7 cellular contexts compared by ENCODE assay signal in genomic region chr10:87119029-87119428, GRCh38. TPM values are rescaled to one million over a fixed set of nuclear protein-coding genes. Genes with fewer than 3 reads are reported as not detected.
DNase-seq lines count a peak whose midpoint lies in the region; ATAC-seq, FAIRE-seq and TF ChIP-seq lines count a peak whose summit lies in the region.
"Not testable (repeated sequence)": the region's sequence is repeated elsewhere in the genome, so short reads cannot be mapped to it uniquely, and the experiment has no call there.

No MANE protein-coding gene starts in this region.

- ATAC-seq in A549, result not testable (repeated sequence)
- peak; percentile 64 for ATAC-seq in esophagus mucosa
- peak; percentile 60 for ATAC-seq in left lobe of liver
- peak in 3 of 4 donors; percentile 36 to 57 (median 45) for ATAC-seq in right lobe of liver
- ATAC-seq in pancreas, result peak; percentile 32 to 60 (median 54)

- FAIRE-seq in A549 (lab: Jason Lieb, UNC); pancreas (lab: Jason Lieb, UNC): not testable (repeated sequence)
- FAIRE-seq in RCC 7860 (lab: Jason Lieb, UNC), result peak; percentile 49

- TF ChIP-seq RAD21 in A549 (conservative IDR thresholded peaks at IDR 0.05 in 1 of 2, IDR thresholded peaks at IDR 0.05 in 1 of 2), result not testable (repeated sequence)

- H3K27me3 ChIP-seq in right lobe of liver, pancreas: not testable (repeated sequence)

- intact Hi-C loops in right lobe of liver (cut with DNase I); pancreas (cut with DNase I): not testable (repeated sequence)

- not testable (repeated sequence) for H3K36me3 ChIP-seq in right lobe of liver, pancreas

- CTCF ChIA-PET in A549 (lab: Yijun Ruan, JAX), result not testable (repeated sequence)

- not testable (repeated sequence) for H3K27ac ChIP-seq in A549, right lobe of liver, pancreas
- H3K27ac ChIP-seq in VCaP, result peak overlapping the region; percentile 42

- not testable (repeated sequence) for H3K4me2 ChIP-seq in A549

- TF ChIP-seq CTCF in A549 (IDR thresholded peaks at IDR 0.05); VCaP (conservative IDR thresholded peaks at IDR 0.05); right lobe of liver (IDR thresholded peaks at IDR 0.05); pancreas (IDR thresholded peaks at IDR 0.05): not testable (repeated sequence)

- H3K9me3 ChIP-seq in A549, right lobe of liver, pancreas: not testable (repeated sequence)

- H3K4me1 ChIP-seq in A549, right lobe of liver, pancreas: not testable (repeated sequence)

- POLR2A ChIA-PET in A549 (lab: Yijun Ruan, JAX), result not testable (repeated sequence)

- TF ChIP-seq POLR2A in A549 (IDR thresholded peaks at IDR 0.05; ENCODE audit: low read length); right lobe of liver (IDR thresholded peaks at IDR 0.05): not testable (repeated sequence)

- WGBS in A549 (ENCODE audit: missing lambda C conversion rate), result 78% methylated on average over 1 of the region's 1 CpG
- whole genome bisulfite sequencing in right lobe of liver (ENCODE audit: insufficient coverage, low coverage, low lambda C conversion rate, missing lambda C conversion rate), result 43% methylated on average over 1 of the region's 1 CpG
- 20 to 56% methylated on average over 1 of the region's 1 CpG for WGBS in pancreas, 2 donors

- DNase-seq in A549 (ENCODE audit: low read depth in 1 of 2, low spot score in 1 of 2); RCC 7860 (ENCODE audit: low spot score); left lobe of liver (ENCODE audit: low spot score); right lobe of liver; pancreas: not testable (repeated sequence)

- not testable (repeated sequence) for TF ChIP-seq EP300 in A549 (IDR thresholded peaks at IDR 0.05)

- not testable (repeated sequence) for H3K4me3 ChIP-seq in A549, right lobe of liver, pancreas

TF ChIP-seq in A549, 52 proteins besides CTCF, POLR2A, EP300 and RAD21:
- TF ChIP-seq MAFK (IDR thresholded peaks at IDR 0.05; ENCODE audit: partially characterized antibody), result peak; percentile 18

RNA-seq across cellular contexts. Expression of gene SHLD2, which starts 24.0 kb away (rescaled TPM):
- polyA plus RNA-seq in A549 (2011; rRNA removed) (39.9 and 45.4 TPM in 2 replicates), A549 (2017; fragmentation: RNase III; extraction: RNeasy Plus Mini Kit Qiagen cat#74134 plus additional on column Dnase treatment) (22.9 to 25.4 TPM (median 24.4 TPM) in 3 replicates), pancreas (10 to 100 TPM in 1 of 2 donors, 1 to 10 TPM in 1; 8.6 to 11.8 TPM)
- polyA plus RNA-seq in A549 (2012; cell fraction: cytosol; rRNA removed), result 7.3 and 8.5 TPM in 2 replicates
- polyA plus RNA-seq in A549 (2012; cell fraction: nucleus; rRNA removed), result 4.6 and 6.5 TPM in 2 replicates
- 11.0 and 13.9 TPM in 2 replicates for polyA minus RNA-seq in A549 (2011; rRNA and poly(A)+ RNA removed)
- total RNA-seq in esophagus mucosa (17.7 TPM), left lobe of liver (26.7 TPM), right lobe of liver (10 to 100 TPM; 22.5 to 33.2 (median 27.2) TPM), pancreas (10 to 100 TPM in 4 of 6 donors, 1 to 10 TPM in 2; 8.0 to 15.7 (median 10.7) TPM)

RNA-seq across cellular contexts. Expression of gene GLUD1, which starts 24.4 kb away (rescaled TPM):
- polyA plus RNA-seq in A549 (2011; rRNA removed) (117 and 118 TPM in 2 replicates), A549 (2017; fragmentation: RNase III; extraction: RNeasy Plus Mini Kit Qiagen cat#74134 plus additional on column Dnase treatment) (71.6 to 74.4 TPM (median 72.7 TPM) in 3 replicates), pancreas (10 to 100 TPM; 24.1 to 40.7 TPM)
- polyA plus RNA-seq in A549 (2012; cell fraction: cytosol; rRNA removed), result 37.9 and 43.4 TPM in 2 replicates
- polyA plus RNA-seq in A549 (2012; cell fraction: nucleus; rRNA removed), result 31.6 and 38.5 TPM in 2 replicates
- polyA minus RNA-seq in A549 (2011; rRNA and poly(A)+ RNA removed), result 71.5 and 74.9 TPM in 2 replicates
- total RNA-seq in esophagus mucosa (88.5 TPM), left lobe of liver (524 TPM), right lobe of liver (100 to 1,000 TPM; 272 to 652 (median 433) TPM), pancreas (10 to 100 TPM; 32.1 to 62.0 (median 47.9) TPM)
